ENCODE assay signal across 1 cellular context in genomic region chr1:62103880-62104279, GRCh38.
TF ChIP-seq lines count a peak whose summit lies in the region.

No MANE protein-coding gene starts in this region.

TF ChIP-seq in H1, 55 proteins besides CTCF, POLR2A, EP300 and RAD21 (continued from another document):
- TF ChIP-seq ATF3 (IDR thresholded peaks at IDR 0.05; ENCODE audit: insufficient read depth, low read depth, low read length) (no peak), CBX5 (IDR thresholded peaks at IDR 0.05; ENCODE audit: low read depth, low read length) (no peak), RXRA (IDR thresholded peaks at IDR 0.05; ENCODE audit: insufficient read depth, low read depth, low read length) (no peak), YY1 (IDR thresholded peaks at IDR 0.05; ENCODE audit: low read depth, low read length) (no peak), BACH1 (IDR thresholded peaks at IDR 0.05; ENCODE audit: low read length) (no peak), TEAD4 (IDR thresholded peaks at IDR 0.05; ENCODE audit: low read depth, low read length) (no peak), EZH2 (IDR thresholded peaks at IDR 0.05; ENCODE audit: low read depth, low read length, severe bottlenecking) (no peak), SP2 (IDR thresholded peaks at IDR 0.05; ENCODE audit: low read length) (no peak), GABPA (IDR thresholded peaks at IDR 0.05; ENCODE audit: borderline replicate concordance, insufficient read depth, low read length) (no peak), PHF8 (conservative IDR thresholded peaks at IDR 0.05; ENCODE audit: low read depth, low read length) (no peak), KDM5A (IDR thresholded peaks at IDR 0.05; ENCODE audit: low read length) (no peak)
